1 cellular context compared by ENCODE assay signal in genomic region chr1:150473659-150474058, GRCh38.
TF ChIP-seq lines count a peak whose summit lies in the region.

No MANE protein-coding gene starts in this region.

TF ChIP-seq in HepG2, 621 proteins besides CTCF, POLR2A, EP300 and RAD21 (continued from another document):
- TF ChIP-seq, protein P1, sequence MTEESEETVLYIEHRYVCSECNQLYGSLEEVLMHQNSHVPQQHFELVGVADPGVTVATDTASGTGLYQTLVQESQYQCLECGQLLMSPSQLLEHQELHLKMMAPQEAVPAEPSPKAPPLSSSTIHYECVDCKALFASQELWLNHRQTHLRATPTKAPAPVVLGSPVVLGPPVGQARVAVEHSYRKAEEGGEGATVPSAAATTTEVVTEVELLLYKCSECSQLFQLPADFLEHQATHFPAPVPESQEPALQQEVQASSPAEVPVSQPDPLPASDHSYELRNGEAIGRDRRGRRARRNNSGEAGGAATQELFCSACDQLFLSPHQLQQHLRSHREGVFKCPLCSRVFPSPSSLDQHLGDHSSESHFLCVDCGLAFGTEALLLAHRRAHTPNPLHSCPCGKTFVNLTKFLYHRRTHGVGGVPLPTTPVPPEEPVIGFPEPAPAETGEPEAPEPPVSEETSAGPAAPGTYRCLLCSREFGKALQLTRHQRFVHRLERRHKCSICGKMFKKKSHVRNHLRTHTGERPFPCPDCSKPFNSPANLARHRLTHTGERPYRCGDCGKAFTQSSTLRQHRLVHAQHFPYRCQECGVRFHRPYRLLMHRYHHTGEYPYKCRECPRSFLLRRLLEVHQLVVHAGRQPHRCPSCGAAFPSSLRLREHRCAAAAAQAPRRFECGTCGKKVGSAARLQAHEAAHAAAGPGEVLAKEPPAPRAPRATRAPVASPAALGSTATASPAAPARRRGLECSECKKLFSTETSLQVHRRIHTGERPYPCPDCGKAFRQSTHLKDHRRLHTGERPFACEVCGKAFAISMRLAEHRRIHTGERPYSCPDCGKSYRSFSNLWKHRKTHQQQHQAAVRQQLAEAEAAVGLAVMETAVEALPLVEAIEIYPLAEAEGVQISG (CRISPR knock-in tag; IDR thresholded peaks at IDR 0.05), result peak; percentile 50; the same call in 1 of the 2 replicates
- peak; percentile 40 for TF ChIP-seq TBL1XR1 (IDR thresholded peaks at IDR 0.05; ENCODE audit: borderline replicate concordance, low read length, partially characterized antibody)
